11 cellular contexts compared by ENCODE assay signal in the genomic region with DNA sequence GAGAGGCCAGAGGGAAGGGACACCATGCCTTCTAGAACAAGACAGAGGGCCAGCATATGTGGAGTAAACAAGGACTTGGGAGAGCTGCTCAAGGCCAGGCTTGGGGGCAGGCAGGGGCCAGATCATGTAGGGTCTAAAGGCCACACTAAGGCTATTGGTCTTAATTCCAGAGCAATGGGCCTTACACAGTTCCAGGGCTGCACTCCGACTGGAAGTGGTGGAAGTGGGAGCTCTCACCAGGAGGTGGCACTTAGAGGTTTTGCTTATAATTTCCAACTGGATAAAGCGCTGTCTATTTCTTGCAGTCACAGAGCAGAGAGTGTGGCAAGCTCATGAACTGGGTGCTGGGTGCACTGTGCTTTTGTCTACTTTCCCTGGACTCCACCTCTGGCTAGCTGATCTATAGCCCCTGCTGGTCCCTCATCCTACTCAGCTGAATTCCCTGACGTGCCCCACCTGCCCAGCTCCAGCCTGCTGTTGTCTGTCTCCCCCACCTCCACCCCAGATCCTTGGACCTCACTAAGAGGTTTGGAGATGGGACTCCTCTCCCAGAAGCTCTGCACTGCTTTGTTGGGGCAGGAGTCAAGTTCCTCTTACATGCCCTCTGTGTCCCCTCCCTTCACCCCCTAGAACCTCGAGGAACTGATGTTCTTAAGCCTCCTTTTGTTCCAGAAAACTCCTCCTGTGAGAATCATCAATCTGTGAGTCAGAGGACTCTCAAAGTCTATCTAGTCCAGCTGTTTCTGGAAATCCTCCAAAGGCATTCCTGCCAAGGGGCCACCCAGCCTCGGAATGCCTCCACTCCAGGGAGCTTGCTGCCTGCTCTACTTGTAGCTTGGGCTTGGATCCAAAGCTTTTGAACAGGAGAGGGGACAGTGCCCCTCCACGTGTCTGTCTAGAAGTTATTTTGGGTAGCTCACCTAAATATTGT. TPM values are rescaled to one million over a fixed set of nuclear protein-coding genes. Genes with fewer than 3 reads are reported as not detected.
DNase-seq lines count a peak whose midpoint lies in the region; ATAC-seq and TF ChIP-seq lines count a peak whose summit lies in the region.
"Had no signal": no experiment of that assay in that cellular context is flagged by ENCODE, and none has a peak within 500 bp of the region (broad histone marks: within the 10 kb centered on the region; RNA-seq: fewer than 3 reads in every experiment).

No MANE protein-coding gene starts in this region.

- H3K4me1 ChIP-seq in psoas muscle, result peaks cover 5% of the 10 kb centered on the region
- H3K4me1 ChIP-seq: uterus had no signal

- DNase-seq in EL (peak; percentile 77), RWPE1 (ENCODE audit: low spot score) (peak; percentile 73), fibroblast of peridontal ligament (ENCODE audit: extremely low read depth) (peak; percentile 53), psoas muscle (no peak), SKM-1 (lab: John Stamatoyannopoulos, UW; ENCODE audit: unreplicated experiment) (no peak)
- DNase-seq in activated CD4-positive, alpha-beta memory T cell treated with anti-CD3 and anti-CD28 coated beads for 36 hours, result no peak
- DNase-seq: GF-D8, uterus had no signal

- TF ChIP-seq CTCF in RWPE1 (conservative IDR thresholded peaks at IDR 0.05; ENCODE audit: low read depth), result no peak
- peak; percentile 5 for TF ChIP-seq CTCF in psoas muscle (IDR thresholded peaks at IDR 0.05)

- no peaks in the 10 kb centered on the region for H3K27me3 Mint-ChIP-seq in activated CD4-positive, alpha-beta memory T cell treated with anti-CD3 and anti-CD28 coated beads for 36 hours
- H3K27me3 Mint-ChIP-seq in stimulated activated memory B cell treated with anti-CD40 and anti-IgM and Interleukin-4, amounts not matched to agents 10 μg/mL and 1 μg/mL and 100 μg/mL, for 72 hours, result peaks cover 6% of the 10 kb centered on the region

- no peaks in the 10 kb centered on the region for H3K9me3 Mint-ChIP-seq in activated CD4-positive, alpha-beta memory T cell treated with anti-CD3 and anti-CD28 coated beads for 36 hours
- H3K9me3 Mint-ChIP-seq in stimulated activated memory B cell treated with anti-CD40 and anti-IgM and Interleukin-4, amounts not matched to agents 10 μg/mL and 1 μg/mL and 100 μg/mL, for 72 hours, result no peaks in the 10 kb centered on the region
- H3K9me3 Mint-ChIP-seq: WTC11 had no signal

- H3K4me3 Mint-ChIP-seq in activated CD4-positive, alpha-beta memory T cell treated with anti-CD3 and anti-CD28 coated beads for 36 hours, result no peak overlapping the region
- H3K4me3 Mint-ChIP-seq in stimulated activated memory B cell treated with anti-CD40 and anti-IgM and Interleukin-4, amounts not matched to agents 10 μg/mL and 1 μg/mL and 100 μg/mL, for 72 hours, result no peak overlapping the region
- H3K4me3 Mint-ChIP-seq: WTC11 had no signal

- CTCF ChIA-PET in RWPE1 (lab: Yijun Ruan, JAX), result interaction anchor here (0.5 to 1.8 kb wide), 3 partner anchors 23 to 192 kb away, joined by 3 to 9 read pairs (median 3); no protein-coding TSS in a partner anchor
- CTCF ChIA-PET in activated CD4-positive, alpha-beta memory T cell treated with anti-CD3 and anti-CD28 coated beads for 36 hours (lab: Charles Lee), result interaction anchor here (0.9 to 3.6 kb wide), 6 partner anchors 9 to 192 kb away, joined by 3 to 20 read pairs (median 4); no protein-coding TSS in a partner anchor

- no peaks in the 10 kb centered on the region for H3K36me3 Mint-ChIP-seq in activated CD4-positive, alpha-beta memory T cell treated with anti-CD3 and anti-CD28 coated beads for 36 hours
- no peaks in the 10 kb centered on the region for H3K36me3 Mint-ChIP-seq in stimulated activated memory B cell treated with anti-CD40 and anti-IgM and Interleukin-4, amounts not matched to agents 10 μg/mL and 1 μg/mL and 100 μg/mL, for 72 hours
- H3K36me3 Mint-ChIP-seq: WTC11 had no signal

- POLR2A ChIA-PET in RWPE1 (lab: Yijun Ruan, JAX; ENCODE audit: low non-redundant PET), result interaction anchor here (0.5 kb wide), 1 partner anchor 23 kb away, joined by 3 read pairs; no protein-coding TSS in a partner anchor
- POLR2A ChIA-PET in activated CD4-positive, alpha-beta memory T cell treated with anti-CD3 and anti-CD28 coated beads for 36 hours (lab: Charles Lee), result no interaction called here

- H3K36me3 ChIP-seq in psoas muscle (ENCODE audit: insufficient read depth in 1 of 2, low read depth in 1 of 2), result no peaks in the 10 kb centered on the region
- H3K36me3 ChIP-seq: uterus had no signal

- no peaks in the 10 kb centered on the region for H3K27me3 ChIP-seq in psoas muscle (ENCODE audit: insufficient read depth in 3 of 3, low read length in 2 of 3)
- H3K27me3 ChIP-seq: uterus had no signal

- H3K4me1 Mint-ChIP-seq in activated CD4-positive, alpha-beta memory T cell treated with anti-CD3 and anti-CD28 coated beads for 36 hours (ENCODE audit: low read depth), result no peaks in the 10 kb centered on the region
- H3K4me1 Mint-ChIP-seq in stimulated activated memory B cell treated with anti-CD40 and anti-IgM and Interleukin-4, amounts not matched to agents 10 μg/mL and 1 μg/mL and 100 μg/mL, for 72 hours, result no peaks in the 10 kb centered on the region

- no peak overlapping the region for H3K27ac Mint-ChIP-seq in activated CD4-positive, alpha-beta memory T cell treated with anti-CD3 and anti-CD28 coated beads for 36 hours
- H3K27ac Mint-ChIP-seq in stimulated activated memory B cell treated with anti-CD40 and anti-IgM and Interleukin-4, amounts not matched to agents 10 μg/mL and 1 μg/mL and 100 μg/mL, for 72 hours, result no peak overlapping the region
- H3K27ac Mint-ChIP-seq: WTC11 had no signal

- H3K27ac ChIP-seq in RWPE1 (peak overlapping the region; percentile 30; the same call in 1 of the 2 replicates), psoas muscle (no peak overlapping the region)
- H3K27ac ChIP-seq: uterus had no signal

- intact Hi-C loops in psoas muscle (cut with DNase I), result no loop called here
- intact Hi-C loops in activated CD4-positive, alpha-beta memory T cell treated with anti-CD3 and anti-CD28 coated beads for 36 hours (cut with micrococcal nuclease), result no loop called here

- no peak overlapping the region for H3K4me3 ChIP-seq in psoas muscle
- H3K4me3 ChIP-seq: uterus had no signal

- WGBS in psoas muscle, 3 donors, result 41 to 45% (median 41%) methylated on average over 6 of the region's 6 CpGs

- ATAC-seq in psoas muscle, result no peak
- no peak for ATAC-seq in stimulated activated memory B cell treated with anti-CD40 and anti-IgM and Interleukin-4, amounts not matched to agents 10 μg/mL and 1 μg/mL and 100 μg/mL, for 72 hours
- ATAC-seq in GM19397 (IDR thresholded peaks at IDR 0.05; ENCODE audit: unreplicated experiment), result no peak
- ATAC-seq: WTC11 had no signal

- H3K9me3 ChIP-seq in psoas muscle, result no peaks in the 10 kb centered on the region
- H3K9me3 ChIP-seq: uterus had no signal

RNA-seq across cellular contexts. Expression of a gene that starts 48.1 kb away (rescaled TPM):
- 10 to 100 TPM; 46.5 to 93.0 (median 70.7) TPM for total RNA-seq in psoas muscle
- polyA plus RNA-seq in psoas muscle, result 10 to 100 TPM in 2 of 3 donors, 1 to 10 TPM in 1; 7.8 to 14.5 (median 12.9) TPM
- 10 to 100 TPM; 55.0 to 60.8 TPM for total RNA-seq in activated CD4-positive, alpha-beta memory T cell treated with anti-CD3 and anti-CD28 coated beads for 36 hours

Comparison
In these comparisons a context has a peak if more than half of its experiments do, and no peak if none do; other contexts are left out.
1. DNase-seq: peak in EL (single experiment), RWPE1 (single experiment) and fibroblast of peridontal ligament (single experiment); none in psoas muscle (0 of 2), activated CD4-positive, alpha-beta memory T cell treated with anti-CD3 and anti-CD28 coated beads for 36 hours (single experiment) and SKM-1 (single experiment).